11 cellular contexts compared by ENCODE assay signal in genomic region chr7:73971315-73971700, GRCh38. TPM values are rescaled to one million over a fixed set of nuclear protein-coding genes. Genes with fewer than 3 reads are reported as not detected.
A peak's percentile ranks its signal among the peaks of the same experiment; 100 is the strongest.
DNase-seq lines count a peak whose midpoint lies in the region; ATAC-seq and TF ChIP-seq lines count a peak whose summit lies in the region.
"Had no signal": no experiment of that assay in that cellular context is flagged by ENCODE, and none has a peak within 500 bp of the region (broad histone marks: within the 10 kb centered on the region; RNA-seq: fewer than 3 reads in every experiment).

No MANE protein-coding gene starts in this region.

- no peak overlapping the region for H3K27ac ChIP-seq in PC-3 (ENCODE audit: low read length)

- H3K4me3 ChIP-seq in PC-3 (ENCODE audit: low read length) = no peak overlapping the region

- H4K20me1 ChIP-seq in PC-3 (ENCODE audit: low read length) = no peaks in the 10 kb centered on the region

- POLR2A ChIA-PET in PC-3 (lab: Charles Lee; ENCODE audit: unreplicated experiment) = no interaction called here

- no TSS peak for BruUV-seq in PC-3 (replicated peaks; lab: Mats Ljungman, UMichigan)

- no peaks in the 10 kb centered on the region for H3K9me2 ChIP-seq in PC-3 (replicated peaks; ENCODE audit: low read length)

- no peaks in the 10 kb centered on the region for H3K36me3 Mint-ChIP-seq in stimulated activated naive CD8-positive, alpha-beta T cell treated with anti-CD3 and anti-CD28 coated beads, Interleukin-15, Interleukin-2, amounts not matched to agents 100 ng/mL and 50 ng/mL, for 24 hours (ENCODE audit: low read depth)
- H3K36me3 Mint-ChIP-seq: T-cell had no signal

- H3K79me2 ChIP-seq in PC-3 (ENCODE audit: low read length) = no peaks in the 10 kb centered on the region

- no peak for TF ChIP-seq CTCF in PC-3 (conservative IDR thresholded peaks at IDR 0.05; ENCODE audit: low read depth, low read length)

- H3K27ac Mint-ChIP-seq in stimulated activated naive CD8-positive, alpha-beta T cell treated with anti-CD3 and anti-CD28 coated beads, Interleukin-15, Interleukin-2, amounts not matched to agents 100 ng/mL and 50 ng/mL, for 24 hours = peak overlapping the region; percentile 11
- H3K27ac Mint-ChIP-seq: activated CD4-positive, alpha-beta T cell treated with anti-CD3 and anti-CD28 coated beads, Interleukin-2, amount 10 ng/mL, durations not matched to agents 7 days and 5 days; T-cell had no signal

- no peaks in the 10 kb centered on the region for H3K9me3 ChIP-seq in PC-3 (ENCODE audit: low read length)

- peaks cover 3% of the 10 kb centered on the region for H3K4me1 Mint-ChIP-seq in stimulated activated naive CD8-positive, alpha-beta T cell treated with anti-CD3 and anti-CD28 coated beads, Interleukin-15, Interleukin-2, amounts not matched to agents 100 ng/mL and 50 ng/mL, for 24 hours (ENCODE audit: low read depth)
- H3K4me1 Mint-ChIP-seq: T-cell had no signal

- H3K9ac ChIP-seq in PC-3 (ENCODE audit: low read length) = no peak overlapping the region

- H3K36me3 ChIP-seq in PC-3 (ENCODE audit: low read depth, low read length) = no peaks in the 10 kb centered on the region

- H3K9me3 Mint-ChIP-seq in stimulated activated naive CD8-positive, alpha-beta T cell treated with anti-CD3 and anti-CD28 coated beads, Interleukin-15, Interleukin-2, amounts not matched to agents 100 ng/mL and 50 ng/mL, for 24 hours = no peaks in the 10 kb centered on the region
- H3K9me3 Mint-ChIP-seq: T-cell had no signal

- ATAC-seq in GM18870 (IDR thresholded peaks at IDR 0.05; ENCODE audit: unreplicated experiment) = peak; percentile 48
- ATAC-seq in HG02884 (IDR thresholded peaks at IDR 0.05; ENCODE audit: unreplicated experiment) = peak; percentile 79
- ATAC-seq in PC-3 = peak; percentile 19; the same call in 1 of the 2 replicates
- no peak for ATAC-seq in left colon
- ATAC-seq: T-cell had no signal

- no peaks in the 10 kb centered on the region for H3K27me3 ChIP-seq in PC-3 (ENCODE audit: low read length)

- no peak overlapping the region for H3K4me3 Mint-ChIP-seq in stimulated activated naive CD8-positive, alpha-beta T cell treated with anti-CD3 and anti-CD28 coated beads, Interleukin-15, Interleukin-2, amounts not matched to agents 100 ng/mL and 50 ng/mL, for 24 hours
- H3K4me3 Mint-ChIP-seq: activated CD4-positive, alpha-beta T cell treated with anti-CD3 and anti-CD28 coated beads, Interleukin-2, amount 10 ng/mL, durations not matched to agents 7 days and 5 days; T-cell had no signal

- no peak overlapping the region for H2AFZ ChIP-seq in PC-3 (ENCODE audit: low read length)

- peaks cover 3% of the 10 kb centered on the region for H3K27me3 Mint-ChIP-seq in stimulated activated naive CD8-positive, alpha-beta T cell treated with anti-CD3 and anti-CD28 coated beads, Interleukin-15, Interleukin-2, amounts not matched to agents 100 ng/mL and 50 ng/mL, for 24 hours
- H3K27me3 Mint-ChIP-seq: activated CD4-positive, alpha-beta T cell treated with anti-CD3 and anti-CD28 coated beads, Interleukin-2, amount 10 ng/mL, durations not matched to agents 7 days and 5 days had no signal

- DNase-seq in PC-3 (no peak), left colon (no peak)
- DNase-seq in activated CD4-positive, alpha-beta T cell treated with anti-CD3 and anti-CD28 coated beads, Interleukin-2, amount 50 U/mL, for 48 hours = no peak
- no peak for DNase-seq in NK-92 treated with Interleukin-12 subunit alpha and Interleukin-12 subunit beta, amount 100 ng/mL, for 24 hours (lab: John Stamatoyannopoulos, UW)
- DNase-seq: activated CD4-positive, alpha-beta T cell treated with anti-CD3 and anti-CD28 coated beads, Interleukin-2, amount 10 ng/mL, durations not matched to agents 7 days and 5 days; activated naive CD4-positive, alpha-beta T cell treated with anti-CD3 and anti-CD28 coated beads, Interleukin-2, amount 50 U/mL, for 16 hours; NCI-H187 treated with DMSO at 0.1 percent for 48 hours; T-cell had no signal

- H3F3A ChIP-seq in PC-3 (ENCODE audit: low read length, unreplicated experiment) = no peaks in the 10 kb centered on the region

- H3K4me2 ChIP-seq in PC-3 (ENCODE audit: low read length) = no peak overlapping the region

- intact Hi-C loops in PC-3 (cut with micrococcal nuclease) = no loop called here
- intact Hi-C loops in left colon (cut with DNase I, micrococcal nuclease) = no loop called here

- CTCF ChIA-PET in PC-3 (lab: Charles Lee) = no interaction called here

- no peaks in the 10 kb centered on the region for H3K4me1 ChIP-seq in PC-3 (ENCODE audit: insufficient read depth, low read length)

RNA-seq across cellular contexts. Expression of gene ELN, which starts 56.7 kb away (rescaled TPM):
- total RNA-seq in PC-3 (2014; rRNA removed) (0.07 TPM in 1 of 2 replicates, not detected in the other), left colon (10 to 100 TPM; 10.3 to 15.0 TPM)
- total RNA-seq: activated CD4-positive, alpha-beta T cell treated with anti-CD3 and anti-CD28 coated beads, Interleukin-2, amount 10 ng/mL, durations not matched to agents 7 days and 5 days had no signal

Comparison
In these comparisons a context has a peak if more than half of its experiments do, and no peak if none do; other contexts are left out.
1. RNA of gene ELN, which starts 56.7 kb away (total RNA-seq): 10.3 to 15.0 TPM in left colon; 0.07 TPM in PC-3; every median in the first group is over 10 times any median in the second.